8 cellular contexts compared by ENCODE assay signal in the genomic region with DNA sequence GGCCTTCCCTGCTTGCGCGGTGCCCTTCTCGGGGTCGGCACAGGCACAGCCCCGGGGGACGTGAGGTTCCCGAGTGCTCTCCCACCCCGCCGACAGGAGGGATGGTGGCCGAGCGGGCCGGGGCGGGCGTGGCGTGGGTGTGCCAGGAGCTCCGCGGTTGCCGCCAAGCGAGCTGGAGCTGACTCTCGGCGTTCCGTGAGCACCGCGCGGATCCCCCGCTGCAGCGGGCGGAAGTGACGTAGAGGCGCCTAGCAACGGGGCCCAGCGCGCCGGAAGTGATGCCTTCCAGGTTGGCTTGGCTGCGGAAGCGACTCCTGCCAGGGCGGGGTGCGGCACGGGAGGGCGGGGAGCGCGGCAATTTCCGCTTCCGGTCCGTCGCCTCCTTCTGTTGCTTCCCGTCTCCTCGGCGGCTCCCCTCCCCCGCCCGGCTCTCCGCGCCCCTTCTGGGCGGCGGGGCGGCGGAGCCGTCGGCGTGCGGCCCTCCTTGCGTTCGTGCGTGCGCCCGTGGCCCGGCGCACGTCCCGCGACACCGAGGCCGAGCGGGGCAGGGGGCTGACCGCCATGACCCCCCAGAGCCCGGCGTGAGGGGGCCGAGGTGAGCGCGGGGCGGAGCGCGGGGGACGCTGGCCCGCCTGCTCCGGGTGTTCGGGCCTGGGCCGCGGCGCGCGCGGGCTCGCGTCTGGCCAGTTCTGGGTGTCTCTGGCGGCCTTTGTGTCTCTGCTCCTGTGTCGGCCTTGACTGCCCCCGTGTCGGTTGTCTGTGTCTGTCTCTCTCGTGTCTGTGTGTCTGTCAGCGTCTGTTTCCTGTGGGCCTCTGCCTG. TPM values are rescaled to one million over a fixed set of nuclear protein-coding genes. Genes with fewer than 3 reads are reported as not detected.
A peak's percentile ranks its signal among the peaks of the same experiment; 100 is the strongest.
DNase-seq lines count a peak whose midpoint lies in the region; ATAC-seq, FAIRE-seq and TF ChIP-seq lines count a peak whose summit lies in the region.

A gene (plus strand): TSS at position 386 of the 820 bp plus-strand sequence. CDS start 3,402 bp downstream, outside the sequence.

- H3K4me3 Mint-ChIP-seq in type B pancreatic cell: peak within 1 kb of the TSS; percentile 97

- H3K27ac ChIP-seq in adrenal gland (peak within 1 kb of the TSS; percentile 65 to 97 (median 83)), heart right ventricle (peak within 1 kb of the TSS; percentile 88 to 97 (median 95))

- H3K27me3 ChIP-seq in adrenal gland: no peaks in the 10 kb centered on the region
- H3K27me3 ChIP-seq in heart right ventricle: no peaks in the 10 kb centered on the region

- peak; percentile 97 for FAIRE-seq in GM12892 (lab: Jason Lieb, UNC)

- H3K4me3 ChIP-seq in adrenal gland (peak within 1 kb of the TSS; percentile 36 to 99 (median 76)), heart right ventricle (peak within 1 kb of the TSS; percentile 39 to 97 (median 79))

- 0 to 1% (median 1%) methylated on average over 11 to 101 of the region's 101 CpGs for WGBS in adrenal gland, 4 donors
- WGBS in heart right ventricle, 2 donors: 0 to 1% methylated on average over 73 to 99 of the region's 101 CpGs

- H3K9me3 ChIP-seq in adrenal gland (replicated peaks in 1 of 3): no peaks in the 10 kb centered on the region
- no peaks in the 10 kb centered on the region for H3K9me3 ChIP-seq in heart right ventricle

- ATAC-seq in HG02870 (IDR thresholded peaks at IDR 0.05; ENCODE audit: unreplicated experiment) (peak; percentile 57), heart right ventricle (peak; percentile 88 to 95 (median 93))

- H3K27me3 Mint-ChIP-seq in type B pancreatic cell: no peaks in the 10 kb centered on the region

- H3K4me1 Mint-ChIP-seq in type B pancreatic cell (ENCODE audit: unreplicated experiment): peaks cover 22% of the 10 kb centered on the region

- peak; percentile 100 for DNase-seq in GM12892 (ENCODE audit: insufficient read length)
- DNase-seq in NCI-H146 treated with DMSO at 0.1 percent for 48 hours (lab: John Stamatoyannopoulos, UW; ENCODE audit: unreplicated experiment): peak; percentile 92
- DNase-seq in T-helper 1 cell: peak; percentile 97 to 99 (median 98)
- DNase-seq in adrenal gland: peak; percentile 96 to 99 (median 98)
- DNase-seq in heart right ventricle: peak; percentile 97 to 98
- DNase-seq in posterior cingulate gyrus: peak; percentile 95 to 100 (median 97)
- DNase-seq in type B pancreatic cell (ENCODE audit: extremely low spot score, unreplicated experiment): peak; percentile 99

- TF ChIP-seq CTCF in adrenal gland (IDR thresholded peaks at IDR 0.05): peak in 1 of 6 experiments; percentile 3
- no peak for TF ChIP-seq CTCF in heart right ventricle (IDR thresholded peaks at IDR 0.05)
- no peak for TF ChIP-seq CTCF in type B pancreatic cell (conservative IDR thresholded peaks at IDR 0.05)

- TF ChIP-seq POLR2A in GM12892 (IDR thresholded peaks at IDR 0.05; ENCODE audit: low read depth, low read length): peak; percentile 72
- peak; percentile 25 to 34 for TF ChIP-seq POLR2A in adrenal gland (IDR thresholded peaks at IDR 0.05)

- no peaks in the 10 kb centered on the region for H3K9me3 Mint-ChIP-seq in type B pancreatic cell

- H3K36me3 ChIP-seq in adrenal gland (replicated peaks in 1 of 2): peaks cover 0 to 32% of the 10 kb centered on the region in 2 donors
- peaks cover 0 to 69% (median 17%) of the 10 kb centered on the region in 9 donors for H3K36me3 ChIP-seq in heart right ventricle

- intact Hi-C loops in adrenal gland (cut with DNase I): no loop called here
- intact Hi-C loops in heart right ventricle (cut with DNase I): loop anchor here in 3 of 10 donors (1.0 kb wide), 2 partner anchors 20 to 21 kb away; a partner anchor contains a TSS
- intact Hi-C loops in posterior cingulate gyrus (cut with DNase I): no loop called here

- H3K4me1 ChIP-seq in adrenal gland (replicated peaks in 1 of 2) (peaks cover 43 to 56% of the 10 kb centered on the region in 2 donors), heart right ventricle (peaks cover 13 to 64% (median 52%) of the 10 kb centered on the region in 9 donors)

- peak within 1 kb of the TSS; percentile 93 for H3K27ac Mint-ChIP-seq in type B pancreatic cell

- peaks cover 7% of the 10 kb centered on the region for H3K36me3 Mint-ChIP-seq in type B pancreatic cell

RNA-seq across cellular contexts. Expression of the gene that starts here (rescaled TPM):
- polyA plus RNA-seq in GM12892 (2012; ENCODE audit: missing spikeins): 5.9 TPM
- total RNA-seq in adrenal gland (100 to 1,000 TPM; 119 to 235 (median 162) TPM), heart right ventricle (100 to 1,000 TPM; 127 to 305 (median 140) TPM), type B pancreatic cell (ENCODE audit: low replicate concordance) (121 and 127 TPM in 2 replicates)
- polyA plus RNA-seq in adrenal gland (100 to 1,000 TPM in 1 of 3 donors, 10 to 100 TPM in 2; 27.8 to 151 (median 77.1) TPM), heart right ventricle (100 to 1,000 TPM; 134 to 140 TPM)

Comparison
In these comparisons a context has a peak if more than half of its experiments do, and no peak if none do; other contexts are left out.
1. Peak in every context shown above with its lines: DNase-seq, ATAC-seq, H3K4me3 ChIP-seq and H3K27ac ChIP-seq.